Comparison of ENCODE assay signal across 8 cellular contexts in the genomic region with DNA sequence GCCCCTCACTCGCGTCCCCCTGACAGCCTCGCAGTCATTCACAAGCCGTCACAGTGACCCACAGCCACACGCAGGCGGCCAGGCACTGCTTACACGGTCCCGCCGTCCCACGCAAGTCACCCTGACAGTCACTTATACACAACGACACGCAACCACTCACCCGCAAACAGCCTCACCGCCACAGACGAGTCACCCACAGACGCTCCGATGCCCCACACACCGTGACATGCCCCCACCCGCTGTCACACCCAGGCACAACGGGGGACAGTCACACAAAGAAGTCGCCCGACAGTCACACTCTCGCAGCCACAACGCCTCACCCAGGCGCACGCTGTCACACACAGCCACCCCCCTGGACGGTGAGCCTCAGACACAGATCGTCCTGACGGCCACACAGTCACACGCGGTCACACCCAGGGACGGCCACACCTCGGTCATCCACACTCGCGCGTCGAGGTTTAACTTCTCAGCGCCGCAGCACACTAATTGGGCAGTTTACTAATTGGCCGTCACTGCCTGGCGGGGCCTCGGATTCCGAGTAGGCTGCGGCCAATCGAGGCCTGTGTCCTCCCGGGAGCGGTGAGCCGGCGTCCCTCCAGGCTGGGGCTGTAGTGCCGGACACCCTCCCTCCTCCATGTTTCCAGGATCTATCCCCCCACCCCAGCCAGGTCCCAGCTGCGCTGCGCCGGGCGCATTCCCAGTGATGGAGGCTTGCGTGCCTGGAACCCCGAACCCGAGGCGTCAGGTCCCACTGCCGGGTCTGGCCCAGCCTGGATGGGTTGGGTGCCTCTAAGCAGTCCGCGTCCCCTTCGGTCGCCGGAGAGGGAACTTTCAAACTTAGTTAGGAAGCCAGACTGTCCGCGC. TPM values are rescaled to one million over a fixed set of nuclear protein-coding genes. Genes with fewer than 3 reads are reported as not detected.
A peak's percentile ranks its signal among the peaks of the same experiment; 100 is the strongest.
DNase-seq lines count a peak whose midpoint lies in the region; TF ChIP-seq lines count a peak whose summit lies in the region.

No MANE protein-coding gene starts in this region.

- H3K4me1 Mint-ChIP-seq in activated naive CD4-positive, alpha-beta T cell treated with anti-CD3 and anti-CD28 coated beads, Interleukin-2, amount 10 ng/mL, durations not matched to agents 7 days and 5 days, result peaks cover 19% of the 10 kb centered on the region

- peak overlapping the region; percentile 15 for H3K27ac Mint-ChIP-seq in activated naive CD4-positive, alpha-beta T cell treated with anti-CD3 and anti-CD28 coated beads, Interleukin-2, amount 10 ng/mL, durations not matched to agents 7 days and 5 days

- H3K4me2 ChIP-seq in hepatocyte (peak overlapping the region; percentile 89), smooth muscle cell (peak overlapping the region; percentile 83)

- H3K36me3 Mint-ChIP-seq in activated naive CD4-positive, alpha-beta T cell treated with anti-CD3 and anti-CD28 coated beads, Interleukin-2, amount 10 ng/mL, durations not matched to agents 7 days and 5 days, result peaks cover 8% of the 10 kb centered on the region

- no peaks in the 10 kb centered on the region for H3K9me2 ChIP-seq in hepatocyte (replicated peaks; ENCODE audit: insufficient read depth)

- peak overlapping the region; percentile 73 for H3K4me3 Mint-ChIP-seq in activated naive CD4-positive, alpha-beta T cell treated with anti-CD3 and anti-CD28 coated beads, Interleukin-2, amount 10 ng/mL, durations not matched to agents 7 days and 5 days

- DNase-seq in GM12865 (ENCODE audit: low read depth), result peak; percentile 35
- peak; percentile 16 for DNase-seq in NB4 (ENCODE audit: low read depth)
- peak; percentile 41 for DNase-seq in activated naive CD4-positive, alpha-beta T cell treated with anti-CD3 and anti-CD28 coated beads, Interleukin-2, amount 10 ng/mL, durations not matched to agents 7 days and 5 days
- DNase-seq in hepatocyte (ENCODE audit: low spot score), result peak; percentile 26
- no peak for DNase-seq in smooth muscle cell (lab: John Stamatoyannopoulos, UW; ENCODE audit: unreplicated experiment)
- no peak for DNase-seq in NCI-H446 treated with DMSO at 0.1 percent for 48 hours (lab: John Stamatoyannopoulos, UW)
- DNase-seq in UCSD-AML1 (lab: John Stamatoyannopoulos, UW; ENCODE audit: unreplicated experiment), result no peak
- no peak for DNase-seq in SKM-1 (lab: John Stamatoyannopoulos, UW; ENCODE audit: unreplicated experiment)

- CTCF ChIA-PET in activated naive CD4-positive, alpha-beta T cell treated with anti-CD3 and anti-CD28 coated beads, Interleukin-2, amount 10 ng/mL, durations not matched to agents 7 days and 5 days (lab: Charles Lee), result no interaction called here

- peak overlapping the region; percentile 49 for H2AFZ ChIP-seq in hepatocyte
- H2AFZ ChIP-seq in smooth muscle cell (ENCODE audit: low read depth), result peak overlapping the region; percentile 28

- 6% methylated on average over 62 of the region's 66 CpGs for WGBS in hepatocyte (ENCODE audit: low lambda C conversion rate, missing lambda C conversion rate)
- WGBS in smooth muscle cell (ENCODE audit: low lambda C conversion rate), result 4% methylated on average over 62 of the region's 66 CpGs

- H3K4me1 ChIP-seq in hepatocyte (ENCODE audit: insufficient read depth) (peaks cover 8% of the 10 kb centered on the region), smooth muscle cell (ENCODE audit: low read depth) (peaks cover 12% of the 10 kb centered on the region)

- no peak overlapping the region for H3K27ac ChIP-seq in hepatocyte
- H3K27ac ChIP-seq in smooth muscle cell (ENCODE audit: low read depth), result no peak overlapping the region

- H4K20me1 ChIP-seq in hepatocyte (ENCODE audit: insufficient read depth, poor library complexity, severe bottlenecking), result no peaks in the 10 kb centered on the region
- H4K20me1 ChIP-seq in smooth muscle cell (ENCODE audit: low read depth), result no peaks in the 10 kb centered on the region

- peak overlapping the region; percentile 60 for H3K4me3 ChIP-seq in GM12865 (ENCODE audit: low read depth, low read length)
- no peak overlapping the region for H3K4me3 ChIP-seq in NB4 (ENCODE audit: low read depth, low read length)
- H3K4me3 ChIP-seq in hepatocyte, result peak overlapping the region; percentile 42
- peak overlapping the region; percentile 44 for H3K4me3 ChIP-seq in smooth muscle cell

- H3K9ac ChIP-seq in smooth muscle cell (ENCODE audit: low read depth), result no peak overlapping the region

- TF ChIP-seq CTCF in GM12865 (IDR thresholded peaks at IDR 0.05; ENCODE audit: insufficient read depth, low read depth, low read length, missing control alignments) (no peak), NB4 (IDR thresholded peaks at IDR 0.05; ENCODE audit: low read depth, low read length) (no peak), hepatocyte (IDR thresholded peaks at IDR 0.05; ENCODE audit: poor library complexity) (no peak), smooth muscle cell (IDR thresholded peaks at IDR 0.05; ENCODE audit: borderline replicate concordance, insufficient read depth, poor library complexity, severe bottlenecking) (no peak)

- H3F3A ChIP-seq in smooth muscle cell (ENCODE audit: low read depth), result no peaks in the 10 kb centered on the region

- H3K79me2 ChIP-seq in hepatocyte, result peaks cover 5% of the 10 kb centered on the region
- no peaks in the 10 kb centered on the region for H3K79me2 ChIP-seq in smooth muscle cell (ENCODE audit: low read depth)

- peaks cover 83% of the 10 kb centered on the region for H3K27me3 Mint-ChIP-seq in activated naive CD4-positive, alpha-beta T cell treated with anti-CD3 and anti-CD28 coated beads, Interleukin-2, amount 10 ng/mL, durations not matched to agents 7 days and 5 days

- no peak for TF ChIP-seq POLR2A in NB4 (IDR thresholded peaks at IDR 0.05; ENCODE audit: extremely low read depth, insufficient read length)

- H3K27me3 ChIP-seq in hepatocyte (peaks cover 54% of the 10 kb centered on the region), smooth muscle cell (ENCODE audit: low read depth) (peaks cover 58% of the 10 kb centered on the region)

- no peaks in the 10 kb centered on the region for H3K9me3 ChIP-seq in hepatocyte (ENCODE audit: low read depth)
- H3K9me3 ChIP-seq in smooth muscle cell (replicated peaks; ENCODE audit: low read depth), result no peaks in the 10 kb centered on the region

- peaks cover 15% of the 10 kb centered on the region for H3K9me3 Mint-ChIP-seq in activated naive CD4-positive, alpha-beta T cell treated with anti-CD3 and anti-CD28 coated beads, Interleukin-2, amount 10 ng/mL, durations not matched to agents 7 days and 5 days

- H3K36me3 ChIP-seq in hepatocyte (replicated peaks; ENCODE audit: insufficient read depth, low read depth) (no peaks in the 10 kb centered on the region), smooth muscle cell (ENCODE audit: low read depth) (no peaks in the 10 kb centered on the region)

RNA-seq across cellular contexts. Expression of gene TOX2, which starts 0.8 kb away (rescaled TPM):
- total RNA-seq in hepatocyte, result 0.87 and 2.8 TPM in 2 replicates
- polyA plus RNA-seq in hepatocyte, result 12.1 and 13.4 TPM in 2 replicates
- 0.49 and 1.1 TPM in 2 replicates for total RNA-seq in smooth muscle cell
- 3.8 and 4.3 TPM in 2 replicates for polyA plus RNA-seq in smooth muscle cell

Comparison
In these comparisons a context has a peak if more than half of its experiments do, and no peak if none do; other contexts are left out.
1. DNase-seq: peak in GM12865 (single experiment), NB4 (single experiment), activated naive CD4-positive, alpha-beta T cell treated with anti-CD3 and anti-CD28 coated beads, Interleukin-2, amount 10 ng/mL, durations not matched to agents 7 days and 5 days (single experiment) and hepatocyte (single experiment); none in smooth muscle cell (single experiment), NCI-H446 treated with DMSO at 0.1 percent for 48 hours (single experiment), UCSD-AML1 (single experiment) and SKM-1 (single experiment).